ENCODE assay signal across 20 cellular contexts in the genomic region with DNA sequence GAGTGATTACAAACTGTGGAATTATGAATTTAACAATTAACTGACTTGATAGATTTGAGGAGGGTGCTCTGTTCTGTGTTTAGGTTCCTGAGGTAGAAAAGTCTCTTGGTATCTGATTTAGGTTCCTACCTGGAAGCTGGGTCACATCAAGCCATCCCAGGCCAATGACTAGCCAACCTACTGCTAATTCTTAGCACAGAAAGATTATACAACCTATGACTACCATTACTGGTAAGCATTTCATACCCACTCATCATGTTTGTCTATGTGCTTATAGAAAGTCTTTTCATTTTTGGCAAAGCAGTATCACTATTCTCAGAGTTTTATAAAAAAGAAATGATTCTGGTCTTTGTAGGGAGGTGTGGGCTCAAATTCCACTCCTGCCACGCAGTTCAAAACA. TPM values are rescaled to one million over a fixed set of nuclear protein-coding genes. Genes with fewer than 3 reads are reported as not detected.
DNase-seq lines count a peak whose midpoint lies in the region; ATAC-seq and TF ChIP-seq lines count a peak whose summit lies in the region.
"Had no signal": no experiment of that assay in that cellular context is flagged by ENCODE, and none has a peak within 500 bp of the region (broad histone marks: within the 10 kb centered on the region; RNA-seq: fewer than 3 reads in every experiment).

No MANE protein-coding gene starts in this region.

- peaks cover 0 to 5% of the 10 kb centered on the region in 2 experiments for H3K36me3 ChIP-seq in SK-N-SH (replicated peaks in 1 of 2; ENCODE audit: control insufficient read depth in 1 of 2, insufficient read depth in 2 of 2, low read length in 1 of 2)
- H3K36me3 ChIP-seq in KOPT-K1 (ENCODE audit: insufficient read depth, low read length): peaks cover 22% of the 10 kb centered on the region
- H3K36me3 ChIP-seq in neutrophil: peaks cover 3% of the 10 kb centered on the region
- H3K36me3 ChIP-seq in tibial artery: no peaks in the 10 kb centered on the region

- H3K9ac ChIP-seq in SK-N-SH: no peak overlapping the region
- H3K9ac ChIP-seq: parathyroid adenoma had no signal

- no peak overlapping the region for H2AFZ ChIP-seq in SK-N-SH (ENCODE audit: low read depth)
- H2AFZ ChIP-seq: parathyroid adenoma had no signal

- intact Hi-C loops in dendritic cell treated with granulocyte-macrophage colony-stimulating factor and Interleukin-4, amounts not matched to agents 40 ng/mL and 50 ng/mL, for 4 days (cut with micrococcal nuclease): no loop called here
- intact Hi-C loops in tibial artery (cut with DNase I; ENCODE audit: low total_unique reads): no loop called here

- no peak overlapping the region for H3K4me3 ChIP-seq in SK-N-SH (ENCODE audit: low read depth in 2 of 2, low read length in 1 of 2)
- peak overlapping the region in 1 of 2 experiments; percentile 1 for H3K4me3 ChIP-seq in neutrophil (ENCODE audit: low read depth in 1 of 2, low read length in 1 of 2)
- H3K4me3 ChIP-seq in tibial artery: no peak overlapping the region
- H3K4me3 ChIP-seq: gastroesophageal sphincter, smooth muscle cell had no signal

- peaks cover 97% of the 10 kb centered on the region for H3K79me2 ChIP-seq in SK-N-SH (ENCODE audit: insufficient read depth)

- H3K27ac ChIP-seq in SK-N-SH (ENCODE audit: low read depth in 2 of 2, low read length in 1 of 2) (peak overlapping the region; percentile 17 to 57; a peak in 3 of 4 replicates), KOPT-K1 (ENCODE audit: low read depth, low read length, poor library complexity, severe bottlenecking) (peak overlapping the region; percentile 50), neutrophil (peak overlapping the region; percentile 80), tibial artery (no peak overlapping the region)
- H3K27ac ChIP-seq: 22Rv1, gastroesophageal sphincter, parathyroid adenoma had no signal

- H3K9me3 ChIP-seq in SK-N-SH (no peaks in the 10 kb centered on the region), KOPT-K1 (ENCODE audit: insufficient read depth, low read length, poor library complexity, severe bottlenecking) (no peaks in the 10 kb centered on the region), neutrophil (no peaks in the 10 kb centered on the region), tibial artery (no peaks in the 10 kb centered on the region)
- H3K9me3 ChIP-seq: gastroesophageal sphincter had no signal

- no peaks in the 10 kb centered on the region for H3K27me3 Mint-ChIP-seq in dendritic cell treated with granulocyte-macrophage colony-stimulating factor and Interleukin-4, amounts not matched to agents 40 ng/mL and 50 ng/mL, for 4 days
- H3K27me3 Mint-ChIP-seq: activated CD4-positive, alpha-beta memory T cell treated with anti-CD3 and anti-CD28 coated beads, Interleukin-2, amount 10 ng/mL, durations not matched to agents 7 days and 5 days had no signal

- H3K4me1 ChIP-seq in SK-N-SH (ENCODE audit: control insufficient read depth in 1 of 2, insufficient read depth in 2 of 2, low read depth in 1 of 2, low read length in 1 of 2) (peaks cover 15 to 41% of the 10 kb centered on the region in 2 experiments; a peak in 3 of 4 replicates), neutrophil (ENCODE audit: control insufficient read depth in 1 of 2, insufficient read depth in 1 of 2, low read depth in 1 of 2, low read length in 1 of 2) (peaks cover 82 to 83% of the 10 kb centered on the region in 2 experiments), tibial artery (peaks cover 0 to 40% (median 18%) of the 10 kb centered on the region in 4 donors)

- TF ChIP-seq RAD21 in SK-N-SH (IDR thresholded peaks at IDR 0.05; ENCODE audit: low read length): no peak

- H3K27me3 ChIP-seq in SK-N-SH (ENCODE audit: insufficient read depth) (no peaks in the 10 kb centered on the region), neutrophil (no peaks in the 10 kb centered on the region), tibial artery (no peaks in the 10 kb centered on the region)
- H3K27me3 ChIP-seq: gastroesophageal sphincter had no signal

- CTCF ChIA-PET in SK-N-SH (lab: Yijun Ruan, JAX): interaction anchor here (0.8 kb wide), 1 partner anchor 54 kb away, joined by 5 read pairs; no protein-coding TSS in a partner anchor

- H3K4me2 ChIP-seq in SK-N-SH: peak overlapping the region; percentile 64

- peaks cover 31% of the 10 kb centered on the region for H3K36me3 Mint-ChIP-seq in dendritic cell treated with granulocyte-macrophage colony-stimulating factor and Interleukin-4, amounts not matched to agents 40 ng/mL and 50 ng/mL, for 4 days (ENCODE audit: low read depth)

- H3F3A ChIP-seq in SK-N-SH (replicated peaks; ENCODE audit: insufficient read depth): peaks cover 16% of the 10 kb centered on the region

- no peak overlapping the region for H3K4me3 Mint-ChIP-seq in dendritic cell treated with granulocyte-macrophage colony-stimulating factor and Interleukin-4, amounts not matched to agents 40 ng/mL and 50 ng/mL, for 4 days
- H3K4me3 Mint-ChIP-seq: activated CD4-positive, alpha-beta memory T cell treated with anti-CD3 and anti-CD28 coated beads, Interleukin-2, amount 10 ng/mL, durations not matched to agents 7 days and 5 days; H9 had no signal

- ATAC-seq in SK-N-SH treated with all-trans-retinoic acid at 6 μM for 48 hours: no peak
- ATAC-seq: HepG2 had no signal

- DNase-seq in SK-N-SH (no peak), tibial artery (no peak), SW480 (ENCODE audit: low spot score) (no peak)
- no peak for DNase-seq in stimulated activated CD4-positive, alpha-beta T cell treated with anti-CD3 and anti-CD28 coated beads, Interleukin-2, amount 100 ng/mL, for 48 hours
- DNase-seq: activated CD4-positive, alpha-beta memory T cell treated with anti-CD3 and anti-CD28 coated beads, Interleukin-2, amount 10 ng/mL, durations not matched to agents 7 days and 5 days; activated effector memory CD4-positive, alpha-beta T cell treated with Interleukin-2 at 50 U/mL for 16 hours; effector memory CD8-positive, alpha-beta T cell; H9; mesenchymal stem cell; NCI-H1105; SHP77 treated with DMSO at 0.1 percent for 48 hours had no signal

- no peak for TF ChIP-seq EP300 in SK-N-SH (IDR thresholded peaks at IDR 0.05; ENCODE audit: borderline replicate concordance in 1 of 2, low read depth in 1 of 2, low read length in 1 of 2)

- peaks cover 39% of the 10 kb centered on the region for H4K20me1 ChIP-seq in SK-N-SH (ENCODE audit: insufficient read depth)

- WGBS in SK-N-SH (ENCODE audit: low lambda C conversion rate): 95% methylated on average over 1 of the region's 1 CpG

- peak overlapping the region; percentile 67 for H3K27ac Mint-ChIP-seq in dendritic cell treated with granulocyte-macrophage colony-stimulating factor and Interleukin-4, amounts not matched to agents 40 ng/mL and 50 ng/mL, for 4 days
- H3K27ac Mint-ChIP-seq: activated CD4-positive, alpha-beta memory T cell treated with anti-CD3 and anti-CD28 coated beads, Interleukin-2, amount 10 ng/mL, durations not matched to agents 7 days and 5 days; H9 had no signal

- TF ChIP-seq CTCF in SK-N-SH (IDR thresholded peaks at IDR 0.05): no peak
- no peak for TF ChIP-seq CTCF in neutrophil (IDR thresholded peaks at IDR 0.05)
- TF ChIP-seq CTCF in tibial artery (IDR thresholded peaks at IDR 0.05): no peak

- H3K9me2 ChIP-seq in SK-N-SH: no peaks in the 10 kb centered on the region

- POLR2A ChIA-PET in SK-N-SH (lab: Yijun Ruan, JAX): no interaction called here

- no peaks in the 10 kb centered on the region for H3K9me3 Mint-ChIP-seq in dendritic cell treated with granulocyte-macrophage colony-stimulating factor and Interleukin-4, amounts not matched to agents 40 ng/mL and 50 ng/mL, for 4 days
- H3K9me3 Mint-ChIP-seq: activated CD4-positive, alpha-beta memory T cell treated with anti-CD3 and anti-CD28 coated beads, Interleukin-2, amount 10 ng/mL, durations not matched to agents 7 days and 5 days; effector memory CD8-positive, alpha-beta T cell; H9 had no signal

- H3K4me1 Mint-ChIP-seq in dendritic cell treated with granulocyte-macrophage colony-stimulating factor and Interleukin-4, amounts not matched to agents 40 ng/mL and 50 ng/mL, for 4 days (ENCODE audit: low read depth): peaks cover 74% of the 10 kb centered on the region

TF ChIP-seq in SK-N-SH, 30 proteins besides CTCF, POLR2A, EP300 and RAD21 (continues in another document):
- TF ChIP-seq NRF1 (IDR thresholded peaks at IDR 0.05; ENCODE audit: low read depth, low read length): no peak
- TF ChIP-seq ELF1 (IDR thresholded peaks at IDR 0.05): no peak
- no peak for TF ChIP-seq RCOR1 (IDR thresholded peaks at IDR 0.05; ENCODE audit: low read length)
- TF ChIP-seq POLR2AphosphoS5 (IDR thresholded peaks at IDR 0.05; ENCODE audit: low read depth, low read length): no peak
- no peak for TF ChIP-seq NFIC (IDR thresholded peaks at IDR 0.05; ENCODE audit: borderline replicate concordance)
- TF ChIP-seq FOXJ3 (CRISPR knock-in tag; IDR thresholded peaks at IDR 0.05): no peak
- TF ChIP-seq, protein P1, sequence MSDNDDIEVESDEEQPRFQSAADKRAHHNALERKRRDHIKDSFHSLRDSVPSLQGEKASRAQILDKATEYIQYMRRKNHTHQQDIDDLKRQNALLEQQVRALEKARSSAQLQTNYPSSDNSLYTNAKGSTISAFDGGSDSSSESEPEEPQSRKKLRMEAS (IDR thresholded peaks at IDR 0.05; ENCODE audit: low read depth): no peak
- no peak for TF ChIP-seq TAF1 (IDR thresholded peaks at IDR 0.05; ENCODE audit: borderline replicate concordance, low read depth, low read length)
- TF ChIP-seq JUND (IDR thresholded peaks at IDR 0.05): no peak

TF ChIP-seq in SK-N-SH treated with all-trans-retinoic acid at 6 μM for 48 hours, 23 proteins besides CTCF, POLR2A, EP300 and RAD21 (continues in another document):
- no peak for TF ChIP-seq TOX (CRISPR knock-in tag; IDR thresholded peaks at IDR 0.05; ENCODE audit: borderline replicate concordance)
- TF ChIP-seq, protein P2, sequence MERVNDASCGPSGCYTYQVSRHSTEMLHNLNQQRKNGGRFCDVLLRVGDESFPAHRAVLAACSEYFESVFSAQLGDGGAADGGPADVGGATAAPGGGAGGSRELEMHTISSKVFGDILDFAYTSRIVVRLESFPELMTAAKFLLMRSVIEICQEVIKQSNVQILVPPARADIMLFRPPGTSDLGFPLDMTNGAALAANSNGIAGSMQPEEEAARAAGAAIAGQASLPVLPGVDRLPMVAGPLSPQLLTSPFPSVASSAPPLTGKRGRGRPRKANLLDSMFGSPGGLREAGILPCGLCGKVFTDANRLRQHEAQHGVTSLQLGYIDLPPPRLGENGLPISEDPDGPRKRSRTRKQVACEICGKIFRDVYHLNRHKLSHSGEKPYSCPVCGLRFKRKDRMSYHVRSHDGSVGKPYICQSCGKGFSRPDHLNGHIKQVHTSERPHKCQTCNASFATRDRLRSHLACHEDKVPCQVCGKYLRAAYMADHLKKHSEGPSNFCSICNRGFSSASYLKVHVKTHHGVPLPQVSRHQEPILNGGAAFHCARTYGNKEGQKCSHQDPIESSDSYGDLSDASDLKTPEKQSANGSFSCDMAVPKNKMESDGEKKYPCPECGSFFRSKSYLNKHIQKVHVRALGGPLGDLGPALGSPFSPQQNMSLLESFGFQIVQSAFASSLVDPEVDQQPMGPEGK (CRISPR knock-in tag; IDR thresholded peaks at IDR 0.05; ENCODE audit: borderline replicate concordance): no peak

RNA-seq across cellular contexts. Expression of a gene that starts 49.7 kb away (rescaled TPM):
- polyA plus RNA-seq in SK-N-SH (2012; rRNA removed): 20.9 and 28.5 TPM in 2 replicates
- 35.6 and 46.1 TPM in 2 replicates for polyA plus RNA-seq in SK-N-SH (2012; cell fraction: cytosol; rRNA removed)
- 11.1 and 25.5 TPM in 2 replicates for polyA plus RNA-seq in SK-N-SH (2012; cell fraction: nucleus; rRNA removed)

Comparison
In these comparisons a context has a peak if more than half of its experiments do, and no peak if none do; other contexts are left out.
1. H3K27ac ChIP-seq: peak in SK-N-SH (2 of 2), KOPT-K1 (single experiment) and neutrophil (single experiment); none in tibial artery (0 of 2).